ENCODE assay signal across 14 cellular contexts in the genomic region with DNA sequence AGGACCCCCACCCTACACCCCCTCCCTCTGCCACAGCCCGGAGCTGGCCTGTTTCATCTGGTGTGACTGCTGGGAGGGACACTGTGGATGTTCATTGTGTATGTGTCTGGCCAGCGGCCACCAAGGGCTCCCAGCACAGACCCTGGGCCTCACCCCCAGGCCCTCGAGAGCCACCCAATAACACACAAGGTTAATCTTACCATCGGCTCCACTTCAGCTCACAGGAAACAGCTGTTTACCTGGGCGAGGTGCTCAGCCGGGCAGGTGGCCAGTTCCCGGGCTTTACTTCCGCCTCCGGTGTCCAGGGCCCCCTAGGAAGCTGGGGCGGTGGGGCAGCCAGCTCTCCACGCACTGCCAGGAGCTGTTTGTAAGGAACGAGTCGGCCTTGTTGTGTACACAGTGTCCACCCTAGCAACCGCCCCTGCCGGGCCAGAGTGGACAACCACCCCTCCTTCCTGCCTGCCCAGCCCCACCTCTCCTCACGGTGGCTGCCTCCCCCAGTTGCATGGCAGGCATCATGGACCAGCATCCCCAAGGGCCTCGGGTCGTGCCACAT. TPM values are rescaled to one million over a fixed set of nuclear protein-coding genes. Genes with fewer than 3 reads are reported as not detected.
A peak's percentile ranks its signal among the peaks of the same experiment; 100 is the strongest.
DNase-seq lines count a peak whose midpoint lies in the region; ATAC-seq and TF ChIP-seq lines count a peak whose summit lies in the region.
"Had no signal": no experiment of that assay in that cellular context is flagged by ENCODE, and none has a peak within 500 bp of the region (broad histone marks: within the 10 kb centered on the region; RNA-seq: fewer than 3 reads in every experiment).

No MANE protein-coding gene starts in this region.

- H3K4me3 Mint-ChIP-seq in chondrocyte (ENCODE audit: unreplicated experiment), result no peak overlapping the region
- no peak overlapping the region for H3K4me3 Mint-ChIP-seq in activated CD4-positive, alpha-beta memory T cell treated with anti-CD3 and anti-CD28 coated beads for 36 hours

- H3K18ac ChIP-seq in mesenchymal stem cell (ENCODE audit: low read depth in 1 of 2, low read length in 2 of 2), result peak overlapping the region in 1 of 2 experiments; percentile 37

- peak; percentile 32 for DNase-seq in NCI-H1105 (lab: John Stamatoyannopoulos, UW)
- peak; percentile 85 for DNase-seq in chondrocyte (ENCODE audit: low spot score)
- peak; percentile 20 for DNase-seq in mesenchymal stem cell
- no peak for DNase-seq in HPDE6-E6E7 (ENCODE audit: extremely low spot score)
- DNase-seq in NCI-H82 treated with DMSO at 0.1 percent for 48 hours (lab: John Stamatoyannopoulos, UW; ENCODE audit: unreplicated experiment), result no peak
- DNase-seq in activated CD4-positive, alpha-beta memory T cell treated with anti-CD3 and anti-CD28 coated beads for 36 hours, result no peak
- DNase-seq: activated CD4-positive, alpha-beta T cell treated with anti-CD3 and anti-CD28 coated beads for 48 hours; activated naive CD4-positive, alpha-beta T cell treated with Interleukin-2 at 50 U/mL for 16 hours; kidney glomerular epithelial cell; NCI-H2107; right lobe of liver had no signal

- peaks cover 0 to 79% (median 50%) of the 10 kb centered on the region in 10 experiments; a peak in 17 of 20 replicates for H3K4me1 ChIP-seq in BLaER1 treated with 17β-estradiol and CSF1 and Interleukin-3, amounts not matched to agents 10 nM and 100 nM
- H3K4me1 ChIP-seq in mesenchymal stem cell (ENCODE audit: control insufficient read depth, insufficient read depth, low read depth, low read length), result peaks cover 30% of the 10 kb centered on the region

- no peak for ATAC-seq in GM21390 (IDR thresholded peaks at IDR 0.05; ENCODE audit: unreplicated experiment)

- H4K20me1 ChIP-seq in BLaER1 treated with 17β-estradiol and CSF1 and Interleukin-3, amounts not matched to agents 10 nM and 100 nM, result peaks cover 24 to 96% (median 84%) of the 10 kb centered on the region in 11 experiments; a peak in 21 of 22 replicates

- intact Hi-C loops in activated CD4-positive, alpha-beta memory T cell treated with anti-CD3 and anti-CD28 coated beads for 36 hours (cut with micrococcal nuclease), result no loop called here

- no peak overlapping the region for H3K4me3 ChIP-seq in BLaER1 treated with 17β-estradiol and CSF1 and Interleukin-3, amounts not matched to agents 10 nM and 100 nM
- H3K4me3 ChIP-seq in mesenchymal stem cell (ENCODE audit: insufficient read depth in 1 of 2, low read depth in 1 of 2, low read length in 2 of 2), result no peak overlapping the region
- H3K4me3 ChIP-seq: right lobe of liver, SK-N-MC had no signal

- H3K4me2 ChIP-seq in BLaER1 treated with 17β-estradiol and CSF1 and Interleukin-3, amounts not matched to agents 10 nM and 100 nM, result peak overlapping the region in 6 of 11 experiments; percentile 59 to 94 (median 76); a peak in 11 of 22 replicates
- no peak overlapping the region for H3K4me2 ChIP-seq in mesenchymal stem cell (ENCODE audit: low read length, poor library complexity, severe bottlenecking)

- no peak overlapping the region for H4K8ac ChIP-seq in mesenchymal stem cell (ENCODE audit: low read length)

- no peak overlapping the region for H3K27ac Mint-ChIP-seq in chondrocyte (ENCODE audit: unreplicated experiment)
- H3K27ac Mint-ChIP-seq in activated CD4-positive, alpha-beta memory T cell treated with anti-CD3 and anti-CD28 coated beads for 36 hours, result no peak overlapping the region

- H3K36me3 ChIP-seq in BLaER1 treated with 17β-estradiol and CSF1 and Interleukin-3, amounts not matched to agents 10 nM and 100 nM, result peaks cover 0 to 27% (median 4%) of the 10 kb centered on the region in 11 experiments; a peak in 4 of 22 replicates
- peaks cover 0 to 27% of the 10 kb centered on the region in 2 experiments for H3K36me3 ChIP-seq in mesenchymal stem cell (ENCODE audit: control insufficient read depth in 1 of 2, insufficient read depth in 2 of 2, low read depth in 1 of 2, low read length in 2 of 2)
- H3K36me3 ChIP-seq: right lobe of liver had no signal

- no peak overlapping the region for H2BK12ac ChIP-seq in mesenchymal stem cell (ENCODE audit: low read length in 2 of 2)

- H3K27me3 Mint-ChIP-seq in chondrocyte (ENCODE audit: low read depth), result no peaks in the 10 kb centered on the region
- no peaks in the 10 kb centered on the region for H3K27me3 Mint-ChIP-seq in activated CD4-positive, alpha-beta memory T cell treated with anti-CD3 and anti-CD28 coated beads for 36 hours

- no peak overlapping the region for H3K23ac ChIP-seq in mesenchymal stem cell (ENCODE audit: low read length in 2 of 2)

- H3K9me3 Mint-ChIP-seq in chondrocyte (ENCODE audit: low read depth), result no peaks in the 10 kb centered on the region
- no peaks in the 10 kb centered on the region for H3K9me3 Mint-ChIP-seq in activated CD4-positive, alpha-beta memory T cell treated with anti-CD3 and anti-CD28 coated beads for 36 hours

- no peak overlapping the region for H2AK5ac ChIP-seq in mesenchymal stem cell (ENCODE audit: low read length, severe bottlenecking)

- H3K4ac ChIP-seq in mesenchymal stem cell (ENCODE audit: low read depth in 1 of 2, low read length in 2 of 2), result no peak overlapping the region

- WGBS in mesenchymal stem cell, result 84% methylated on average over 16 of the region's 18 CpGs

- H2BK120ac ChIP-seq in mesenchymal stem cell (ENCODE audit: low read depth, low read length), result no peak overlapping the region

- H2BK5ac ChIP-seq in mesenchymal stem cell (ENCODE audit: low read depth, low read length, poor library complexity, severe bottlenecking), result no peak overlapping the region

- H3K27me3 ChIP-seq in BLaER1 treated with 17β-estradiol and CSF1 and Interleukin-3, amounts not matched to agents 10 nM and 100 nM, result no peaks in the 10 kb centered on the region
- H3K27me3 ChIP-seq in mesenchymal stem cell (ENCODE audit: control insufficient read depth in 1 of 2, insufficient read depth in 1 of 2, low read length in 2 of 2), result no peaks in the 10 kb centered on the region
- H3K27me3 ChIP-seq: right lobe of liver had no signal

- H2BK15ac ChIP-seq in mesenchymal stem cell (ENCODE audit: low read depth, poor library complexity, severe bottlenecking), result no peak overlapping the region

- H3K9ac ChIP-seq in BLaER1 treated with 17β-estradiol and CSF1 and Interleukin-3, amounts not matched to agents 10 nM and 100 nM, result peak overlapping the region in 2 of 11 experiments; percentile 13 to 33; a peak in 2 of 22 replicates
- no peak overlapping the region for H3K9ac ChIP-seq in mesenchymal stem cell (ENCODE audit: low read length)

- H2AFZ ChIP-seq in mesenchymal stem cell (ENCODE audit: low read depth, low read length), result no peak overlapping the region

- TF ChIP-seq CTCF in chondrocyte (IDR thresholded peaks at IDR 0.05), result no peak

- H3K4me1 Mint-ChIP-seq in chondrocyte (ENCODE audit: low read depth), result peaks cover 5% of the 10 kb centered on the region
- no peaks in the 10 kb centered on the region for H3K4me1 Mint-ChIP-seq in activated CD4-positive, alpha-beta memory T cell treated with anti-CD3 and anti-CD28 coated beads for 36 hours (ENCODE audit: low read depth)

- peaks cover 15% of the 10 kb centered on the region for H3K79me1 ChIP-seq in mesenchymal stem cell (replicated peaks; ENCODE audit: low read length, poor library complexity, severe bottlenecking)

- CTCF ChIA-PET in activated CD4-positive, alpha-beta memory T cell treated with anti-CD3 and anti-CD28 coated beads for 36 hours (lab: Charles Lee), result no interaction called here

- POLR2A ChIA-PET in activated CD4-positive, alpha-beta memory T cell treated with anti-CD3 and anti-CD28 coated beads for 36 hours (lab: Charles Lee), result no interaction called here

- no peak overlapping the region for H4K91ac ChIP-seq in mesenchymal stem cell (ENCODE audit: low read length)

- H3K14ac ChIP-seq in mesenchymal stem cell (ENCODE audit: low read length in 2 of 2), result no peak overlapping the region

- no peak overlapping the region for H3K27ac ChIP-seq in BLaER1 treated with 17β-estradiol and CSF1 and Interleukin-3, amounts not matched to agents 10 nM and 100 nM
- no peak overlapping the region for H3K27ac ChIP-seq in mesenchymal stem cell (ENCODE audit: low read length, poor library complexity, severe bottlenecking)
- H3K27ac ChIP-seq: right lobe of liver, SK-N-MC had no signal

- H3K36me3 Mint-ChIP-seq in chondrocyte (ENCODE audit: low read depth), result no peaks in the 10 kb centered on the region
- no peaks in the 10 kb centered on the region for H3K36me3 Mint-ChIP-seq in activated CD4-positive, alpha-beta memory T cell treated with anti-CD3 and anti-CD28 coated beads for 36 hours

- H3K9me3 ChIP-seq in BLaER1 treated with 17β-estradiol and CSF1 and Interleukin-3, amounts not matched to agents 10 nM and 100 nM (replicated peaks in 1 of 11), result no peaks in the 10 kb centered on the region
- no peaks in the 10 kb centered on the region for H3K9me3 ChIP-seq in mesenchymal stem cell (ENCODE audit: control insufficient read depth, low read length)
- H3K9me3 ChIP-seq: right lobe of liver had no signal

RNA-seq across cellular contexts. Expression of a gene that starts 49.5 kb away (rescaled TPM):
- total RNA-seq in chondrocyte, result 10.6 to 17.2 TPM (median 14.5 TPM) in 3 replicates
- polyA plus RNA-seq in mesenchymal stem cell (2013, experiment 1 of 2), result not detected
- not detected for polyA plus RNA-seq in mesenchymal stem cell (2013, experiment 2 of 2)
- total RNA-seq in activated CD4-positive, alpha-beta memory T cell treated with anti-CD3 and anti-CD28 coated beads for 36 hours, result not detected

RNA-seq across cellular contexts. Expression of a gene that starts 58.2 kb away (rescaled TPM):
- total RNA-seq in chondrocyte, result 14.6 to 17.2 TPM (median 15.5 TPM) in 3 replicates
- polyA plus RNA-seq in mesenchymal stem cell (2013, experiment 1 of 2), result 9.9 TPM
- polyA plus RNA-seq in mesenchymal stem cell (2013, experiment 2 of 2), result 9.4 TPM
- total RNA-seq in activated CD4-positive, alpha-beta memory T cell treated with anti-CD3 and anti-CD28 coated beads for 36 hours, result 1 to 10 TPM; 5.6 to 6.3 TPM

Comparison
In these comparisons a context has a peak if more than half of its experiments do, and no peak if none do; other contexts are left out.
1. DNase-seq: peak in NCI-H1105 (single experiment), chondrocyte (single experiment) and mesenchymal stem cell (single experiment); none in HPDE6-E6E7 (single experiment), NCI-H82 treated with DMSO at 0.1 percent for 48 hours (single experiment) and activated CD4-positive, alpha-beta memory T cell treated with anti-CD3 and anti-CD28 coated beads for 36 hours (single experiment).
2. RNA of a gene that starts 49.5 kb away (total RNA-seq): 10.6 to 17.2 TPM in chondrocyte; not detected in activated CD4-positive, alpha-beta memory T cell treated with anti-CD3 and anti-CD28 coated beads for 36 hours; every median in the first group is over 10 times any median in the second.